10 cellular contexts compared by ENCODE assay signal in genomic region chr9:70409280-70409679, GRCh38. TPM values are rescaled to one million over a fixed set of nuclear protein-coding genes. Genes with fewer than 3 reads are reported as not detected.
DNase-seq lines count a peak whose midpoint lies in the region; FAIRE-seq and TF ChIP-seq lines count a peak whose summit lies in the region.
"Had no signal": no experiment of that assay in that cellular context is flagged by ENCODE, and none has a peak within 500 bp of the region (broad histone marks: within the 10 kb centered on the region; RNA-seq: fewer than 3 reads in every experiment).

No MANE protein-coding gene starts in this region.

- no peaks in the 10 kb centered on the region for H3K9me3 Mint-ChIP-seq in activated CD4-positive, alpha-beta memory T cell treated with anti-CD3 and anti-CD28 coated beads for 36 hours
- H3K9me3 Mint-ChIP-seq in activated CD4-positive, alpha-beta memory T cell treated with anti-CD3 and anti-CD28 coated beads, Interleukin-2, amount 10 ng/mL, durations not matched to agents 7 days and 5 days: no peaks in the 10 kb centered on the region

- H3K27ac Mint-ChIP-seq in activated CD4-positive, alpha-beta memory T cell treated with anti-CD3 and anti-CD28 coated beads for 36 hours: peak overlapping the region; percentile 100
- no peak overlapping the region for H3K27ac Mint-ChIP-seq in activated CD4-positive, alpha-beta memory T cell treated with anti-CD3 and anti-CD28 coated beads, Interleukin-2, amount 10 ng/mL, durations not matched to agents 7 days and 5 days

- H3K27me3 ChIP-seq in adrenal gland: no peaks in the 10 kb centered on the region
- no peaks in the 10 kb centered on the region for H3K27me3 ChIP-seq in stomach smooth muscle (ENCODE audit: control insufficient read depth in 1 of 2, insufficient read depth in 2 of 2, low read length in 2 of 2)

- WGBS in adrenal gland, 4 donors: 62 to 74% (median 69%) methylated on average over 3 of the region's 3 CpGs

- H3K27ac ChIP-seq in adrenal gland (peak overlapping the region in 3 of 5 donors; percentile 99 to 100 (median 100)), kidney (ENCODE audit: low read depth in 2 of 2, low read length in 2 of 2) (peak overlapping the region; percentile 28 to 58), stomach smooth muscle (ENCODE audit: low read length) (peak overlapping the region; percentile 100)
- H3K27ac ChIP-seq: A549 had no signal

- no peak for FAIRE-seq in kidney (lab: Jason Lieb, UNC)
- FAIRE-seq in D721Med (lab: Jason Lieb, UNC): no peak
- FAIRE-seq: A549 had no signal

- peaks cover 60% of the 10 kb centered on the region for H3K4me1 Mint-ChIP-seq in activated CD4-positive, alpha-beta memory T cell treated with anti-CD3 and anti-CD28 coated beads for 36 hours (ENCODE audit: low read depth)
- H3K4me1 Mint-ChIP-seq in activated CD4-positive, alpha-beta memory T cell treated with anti-CD3 and anti-CD28 coated beads, Interleukin-2, amount 10 ng/mL, durations not matched to agents 7 days and 5 days: peaks cover 57% of the 10 kb centered on the region

- TF ChIP-seq POLR2A in adrenal gland (IDR thresholded peaks at IDR 0.05): no peak

- DNase-seq in activated CD4-positive, alpha-beta memory T cell treated with anti-CD3 and anti-CD28 coated beads for 36 hours: no peak
- no peak for DNase-seq in activated CD4-positive, alpha-beta memory T cell treated with anti-CD3 and anti-CD28 coated beads, Interleukin-2, amount 10 ng/mL, durations not matched to agents 7 days and 5 days
- DNase-seq in adrenal gland: peak in 1 of 7 donors; percentile 53
- DNase-seq in kidney: no peak
- no peak for DNase-seq in LoVo (ENCODE audit: low spot score)
- no peak for DNase-seq in KG1 (lab: John Stamatoyannopoulos, UW)
- DNase-seq in D721Med (ENCODE audit: insufficient read length, low spot score): no peak
- DNase-seq: NCI-H2029 treated with DMSO at 0.1 percent for 48 hours had no signal

- H3K4me3 ChIP-seq in adrenal gland (peak overlapping the region in 1 of 4 donors; percentile 98), kidney (ENCODE audit: low read length in 2 of 2) (peak overlapping the region; percentile 8 to 94), stomach smooth muscle (ENCODE audit: low read length in 2 of 2) (peak overlapping the region in 1 of 2 donors; percentile 100)
- H3K4me3 ChIP-seq: A549 had no signal

- no peaks in the 10 kb centered on the region for H3K36me3 ChIP-seq in adrenal gland (replicated peaks in 1 of 2)
- H3K36me3 ChIP-seq in kidney (ENCODE audit: control insufficient read depth in 1 of 2, insufficient read depth in 2 of 2, low read length in 2 of 2): peaks cover 0 to 2% of the 10 kb centered on the region in 2 donors
- H3K36me3 ChIP-seq in stomach smooth muscle (ENCODE audit: control insufficient read depth in 2 of 2, insufficient read depth in 2 of 2, low read length in 2 of 2): no peaks in the 10 kb centered on the region

- intact Hi-C loops in activated CD4-positive, alpha-beta memory T cell treated with anti-CD3 and anti-CD28 coated beads for 36 hours (cut with micrococcal nuclease): no loop called here
- intact Hi-C loops in adrenal gland (cut with DNase I): loop anchor here (10.0 kb wide), 1 partner anchor 54 kb away; no protein-coding TSS in a partner anchor
- intact Hi-C loops in kidney (cut with DNase I): no loop called here

- TF ChIP-seq CTCF in adrenal gland (IDR thresholded peaks at IDR 0.05): no peak
- TF ChIP-seq CTCF in kidney (IDR thresholded peaks at IDR 0.05; ENCODE audit: borderline replicate concordance, extremely low read depth, insufficient read depth): no peak
- TF ChIP-seq CTCF in D721Med (IDR thresholded peaks at IDR 0.05; ENCODE audit: insufficient read depth, missing control alignments): no peak

- peaks cover 2% of the 10 kb centered on the region for H3K27me3 Mint-ChIP-seq in activated CD4-positive, alpha-beta memory T cell treated with anti-CD3 and anti-CD28 coated beads for 36 hours
- no peaks in the 10 kb centered on the region for H3K27me3 Mint-ChIP-seq in activated CD4-positive, alpha-beta memory T cell treated with anti-CD3 and anti-CD28 coated beads, Interleukin-2, amount 10 ng/mL, durations not matched to agents 7 days and 5 days

- POLR2A ChIA-PET in activated CD4-positive, alpha-beta memory T cell treated with anti-CD3 and anti-CD28 coated beads for 36 hours (lab: Charles Lee): interaction anchor here (1.6 kb wide), 1 partner anchor 111 kb away, joined by 4 read pairs; no protein-coding TSS in a partner anchor
- POLR2A ChIA-PET in activated CD4-positive, alpha-beta memory T cell treated with anti-CD3 and anti-CD28 coated beads, Interleukin-2, amount 10 ng/mL, durations not matched to agents 7 days and 5 days (lab: Charles Lee): interaction anchor here (7.0 kb wide), 1 partner anchor 10 kb away, joined by 65 read pairs; no protein-coding TSS in a partner anchor

- no peaks in the 10 kb centered on the region for H3K9me3 ChIP-seq in adrenal gland (replicated peaks in 1 of 3)
- no peaks in the 10 kb centered on the region for H3K9me3 ChIP-seq in kidney (ENCODE audit: control insufficient read depth in 1 of 2, low read length in 2 of 2)
- no peaks in the 10 kb centered on the region for H3K9me3 ChIP-seq in stomach smooth muscle (ENCODE audit: control insufficient read depth in 2 of 2, low read length in 2 of 2)
- H3K9me3 ChIP-seq: A549 had no signal

- peaks cover 19% of the 10 kb centered on the region for H3K36me3 Mint-ChIP-seq in activated CD4-positive, alpha-beta memory T cell treated with anti-CD3 and anti-CD28 coated beads for 36 hours
- H3K36me3 Mint-ChIP-seq in activated CD4-positive, alpha-beta memory T cell treated with anti-CD3 and anti-CD28 coated beads, Interleukin-2, amount 10 ng/mL, durations not matched to agents 7 days and 5 days (ENCODE audit: low read depth): peaks cover 28% of the 10 kb centered on the region

- H3K9ac ChIP-seq in kidney (ENCODE audit: low read length in 2 of 2) (peak overlapping the region in 1 of 2 donors; percentile 100), stomach smooth muscle (ENCODE audit: low read length in 2 of 2) (no peak overlapping the region)

- CTCF ChIA-PET in activated CD4-positive, alpha-beta memory T cell treated with anti-CD3 and anti-CD28 coated beads for 36 hours (lab: Charles Lee): interaction anchor here (1.3 kb wide), 1 partner anchor 193 kb away, joined by 5 read pairs; no protein-coding TSS in a partner anchor
- CTCF ChIA-PET in activated CD4-positive, alpha-beta memory T cell treated with anti-CD3 and anti-CD28 coated beads, Interleukin-2, amount 10 ng/mL, durations not matched to agents 7 days and 5 days (lab: Charles Lee): interaction anchor here (2.6 kb wide), 1 partner anchor 193 kb away, joined by 8 read pairs; no protein-coding TSS in a partner anchor

- peaks cover 39 to 65% of the 10 kb centered on the region in 2 donors for H3K4me1 ChIP-seq in adrenal gland (replicated peaks in 1 of 2)
- H3K4me1 ChIP-seq in kidney (ENCODE audit: control insufficient read depth in 1 of 2, insufficient read depth in 1 of 2, low read depth in 1 of 2, low read length in 2 of 2): peaks cover 34 to 42% of the 10 kb centered on the region in 2 donors
- peaks cover 51% of the 10 kb centered on the region for H3K4me1 ChIP-seq in stomach smooth muscle (ENCODE audit: control insufficient read depth, insufficient read depth, low read length)
- H3K4me1 ChIP-seq: A549 had no signal

- H3K4me3 Mint-ChIP-seq in activated CD4-positive, alpha-beta memory T cell treated with anti-CD3 and anti-CD28 coated beads for 36 hours: no peak overlapping the region
- no peak overlapping the region for H3K4me3 Mint-ChIP-seq in activated CD4-positive, alpha-beta memory T cell treated with anti-CD3 and anti-CD28 coated beads, Interleukin-2, amount 10 ng/mL, durations not matched to agents 7 days and 5 days

RNA-seq across cellular contexts. Expression of gene KLF9, which starts 5.2 kb away (rescaled TPM):
- 10 to 100 TPM; 23.7 to 24.5 TPM for total RNA-seq in activated CD4-positive, alpha-beta memory T cell treated with anti-CD3 and anti-CD28 coated beads for 36 hours
- 10 to 100 TPM; 19.2 to 19.6 TPM for total RNA-seq in activated CD4-positive, alpha-beta memory T cell treated with anti-CD3 and anti-CD28 coated beads, Interleukin-2, amount 10 ng/mL, durations not matched to agents 7 days and 5 days
- 10 to 100 TPM; 34.3 to 80.7 (median 45.3) TPM for total RNA-seq in adrenal gland
- 10 to 100 TPM; 16.8 to 34.1 (median 17.1) TPM for polyA plus RNA-seq in adrenal gland
- total RNA-seq in kidney: 100 TPM
- 23.5 TPM for polyA plus RNA-seq in kidney (ENCODE audit: insufficient read depth, low read depth, low replicate concordance)

Comparison
In these comparisons a context has a peak if more than half of its experiments do, and no peak if none do; other contexts are left out.
1. H3K27ac ChIP-seq: peak in every context shown above with its lines; median percentile 100 in adrenal gland; 100 in stomach smooth muscle; 43 in kidney.
2. intact Hi-C loops: an anchor here in adrenal gland (10.0 kb wide); none called in activated CD4-positive, alpha-beta memory T cell treated with anti-CD3 and anti-CD28 coated beads for 36 hours and kidney.